In genomic region chr6:89375427-89375868, GRCh38 we compare ENCODE assay signal across 8 cellular contexts. TPM values are rescaled to one million over a fixed set of nuclear protein-coding genes. Genes with fewer than 3 reads are reported as not detected.
DNase-seq lines count a peak whose midpoint lies in the region; ATAC-seq, FAIRE-seq and TF ChIP-seq lines count a peak whose summit lies in the region.

No MANE protein-coding gene starts in this region.

- DNase-seq in COR-L47 (lab: John Stamatoyannopoulos, UW) (peak; percentile 78), NCI-H510A treated with DMSO at 0.1 percent for 48 hours (lab: John Stamatoyannopoulos, UW) (peak; percentile 85), epithelial cell of esophagus (ENCODE audit: low read depth) (peak; percentile 78), progenitor cell of endocrine pancreas (ENCODE audit: low spot score, unreplicated experiment) (peak; percentile 59), frontal cortex (ENCODE audit: low spot score in 2 of 2) (no peak)
- DNase-seq in activated CD4-positive, alpha-beta T cell treated with anti-CD3 and anti-CD28 coated beads, Interleukin-2, amount 50 U/mL, for 48 hours, result peak; percentile 45 to 61

- no peak for FAIRE-seq in frontal cortex (lab: Jason Lieb, UNC)

- H3K9me3 Mint-ChIP-seq in progenitor cell of endocrine pancreas (ENCODE audit: low read depth), result no peaks in the 10 kb centered on the region

- peak; percentile 74 for ATAC-seq in GM19463 (IDR thresholded peaks at IDR 0.05; ENCODE audit: unreplicated experiment)
- peak; percentile 77 for ATAC-seq in HG03442 (IDR thresholded peaks at IDR 0.05; ENCODE audit: unreplicated experiment)

- peaks cover 9% of the 10 kb centered on the region for H3K4me1 Mint-ChIP-seq in progenitor cell of endocrine pancreas (ENCODE audit: low read depth)

- no peak overlapping the region for H3K4me3 Mint-ChIP-seq in progenitor cell of endocrine pancreas (ENCODE audit: low read depth)

- no peak overlapping the region for H3K4me3 ChIP-seq in epithelial cell of esophagus (ENCODE audit: low read length)

- peak overlapping the region; percentile 79 for H3K27ac Mint-ChIP-seq in progenitor cell of endocrine pancreas

- TF ChIP-seq CTCF in epithelial cell of esophagus (IDR thresholded peaks at IDR 0.05; ENCODE audit: insufficient read depth, low read depth, low read length, missing control alignments) (peak; percentile 43), progenitor cell of endocrine pancreas (IDR thresholded peaks at IDR 0.05; ENCODE audit: unreplicated experiment) (peak; percentile 57)

- H3K36me3 Mint-ChIP-seq in progenitor cell of endocrine pancreas (ENCODE audit: insufficient read depth), result no peaks in the 10 kb centered on the region

- no peaks in the 10 kb centered on the region for H3K27me3 Mint-ChIP-seq in progenitor cell of endocrine pancreas

RNA-seq across cellular contexts. Expression of gene UBE2J1, which starts 22.9 kb away (rescaled TPM):
- total RNA-seq in progenitor cell of endocrine pancreas (36.0 and 36.2 TPM in 2 replicates), frontal cortex (64.0 TPM)

RNA-seq across cellular contexts. Expression of gene RRAGD, which starts 36.6 kb away (rescaled TPM):
- 8.0 and 11.4 TPM in 2 replicates for total RNA-seq in progenitor cell of endocrine pancreas
- 103 TPM for total RNA-seq in frontal cortex

RNA-seq across cellular contexts. Expression of gene ANKRD6, which starts 57.5 kb away (rescaled TPM):
- total RNA-seq in progenitor cell of endocrine pancreas, result 29.7 and 32.4 TPM in 2 replicates
- 28.9 TPM for total RNA-seq in frontal cortex

Comparison
In these comparisons a context has a peak if more than half of its experiments do, and no peak if none do; other contexts are left out.
1. DNase-seq: peak in COR-L47 (single experiment), NCI-H510A treated with DMSO at 0.1 percent for 48 hours (single experiment), activated CD4-positive, alpha-beta T cell treated with anti-CD3 and anti-CD28 coated beads, Interleukin-2, amount 50 U/mL, for 48 hours (2 of 2), epithelial cell of esophagus (single experiment) and progenitor cell of endocrine pancreas (single experiment); none in frontal cortex (0 of 2).